ENCODE assay signal across 1 cellular context in the genomic region with DNA sequence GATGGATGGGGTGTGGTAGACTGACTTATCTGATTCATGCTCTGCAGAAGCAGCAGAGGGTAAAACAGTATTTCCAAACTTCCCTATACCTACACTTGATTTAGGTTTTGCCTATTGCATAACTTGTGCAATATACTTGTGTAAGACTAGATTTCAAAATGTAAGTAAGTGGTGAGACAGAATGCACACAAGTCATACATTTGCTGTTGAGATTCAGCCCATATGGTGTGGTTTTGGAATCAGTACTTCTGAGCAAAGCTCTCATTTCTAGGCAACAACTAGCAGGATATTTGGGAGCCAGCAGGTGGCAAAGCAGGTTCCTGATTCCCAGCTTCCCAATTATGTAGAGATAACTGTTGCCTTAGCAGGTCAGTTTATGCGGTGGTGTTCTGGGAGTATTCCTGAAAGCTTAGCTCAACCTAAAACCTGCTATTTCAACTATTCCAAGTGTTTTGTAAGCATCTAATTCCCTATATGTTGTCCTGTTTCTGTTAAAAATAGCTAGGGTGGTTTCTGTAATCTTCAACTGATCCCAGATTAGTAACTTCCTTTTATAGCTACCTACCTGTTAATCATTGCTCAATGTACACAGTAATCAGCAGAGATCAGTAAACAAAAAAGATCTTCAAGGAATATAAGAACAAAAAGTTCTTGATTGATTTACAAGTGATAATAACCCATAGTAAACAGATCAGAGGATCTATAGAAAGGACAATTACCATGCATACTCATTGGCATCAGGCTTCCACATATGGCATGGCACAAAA.
TF ChIP-seq lines count a peak whose summit lies in the region.

No MANE protein-coding gene starts in this region.

TF ChIP-seq in liver, 16 proteins besides CTCF, POLR2A, EP300 and RAD21 (continued from another document):
- TF ChIP-seq FOXA1 (IDR thresholded peaks at IDR 0.05), result no peak
- TF ChIP-seq, protein P1, sequence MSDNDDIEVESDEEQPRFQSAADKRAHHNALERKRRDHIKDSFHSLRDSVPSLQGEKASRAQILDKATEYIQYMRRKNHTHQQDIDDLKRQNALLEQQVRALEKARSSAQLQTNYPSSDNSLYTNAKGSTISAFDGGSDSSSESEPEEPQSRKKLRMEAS (IDR thresholded peaks at IDR 0.05), result no peak
- TF ChIP-seq, protein P2, sequence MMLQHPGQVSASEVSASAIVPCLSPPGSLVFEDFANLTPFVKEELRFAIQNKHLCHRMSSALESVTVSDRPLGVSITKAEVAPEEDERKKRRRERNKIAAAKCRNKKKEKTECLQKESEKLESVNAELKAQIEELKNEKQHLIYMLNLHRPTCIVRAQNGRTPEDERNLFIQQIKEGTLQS (IDR thresholded peaks at IDR 0.05), result no peak
- TF ChIP-seq RXRA (IDR thresholded peaks at IDR 0.05), result no peak
- TF ChIP-seq JUND (IDR thresholded peaks at IDR 0.05), result no peak
- no peak for TF ChIP-seq FOXA2 (IDR thresholded peaks at IDR 0.05)
- TF ChIP-seq, protein P3, sequence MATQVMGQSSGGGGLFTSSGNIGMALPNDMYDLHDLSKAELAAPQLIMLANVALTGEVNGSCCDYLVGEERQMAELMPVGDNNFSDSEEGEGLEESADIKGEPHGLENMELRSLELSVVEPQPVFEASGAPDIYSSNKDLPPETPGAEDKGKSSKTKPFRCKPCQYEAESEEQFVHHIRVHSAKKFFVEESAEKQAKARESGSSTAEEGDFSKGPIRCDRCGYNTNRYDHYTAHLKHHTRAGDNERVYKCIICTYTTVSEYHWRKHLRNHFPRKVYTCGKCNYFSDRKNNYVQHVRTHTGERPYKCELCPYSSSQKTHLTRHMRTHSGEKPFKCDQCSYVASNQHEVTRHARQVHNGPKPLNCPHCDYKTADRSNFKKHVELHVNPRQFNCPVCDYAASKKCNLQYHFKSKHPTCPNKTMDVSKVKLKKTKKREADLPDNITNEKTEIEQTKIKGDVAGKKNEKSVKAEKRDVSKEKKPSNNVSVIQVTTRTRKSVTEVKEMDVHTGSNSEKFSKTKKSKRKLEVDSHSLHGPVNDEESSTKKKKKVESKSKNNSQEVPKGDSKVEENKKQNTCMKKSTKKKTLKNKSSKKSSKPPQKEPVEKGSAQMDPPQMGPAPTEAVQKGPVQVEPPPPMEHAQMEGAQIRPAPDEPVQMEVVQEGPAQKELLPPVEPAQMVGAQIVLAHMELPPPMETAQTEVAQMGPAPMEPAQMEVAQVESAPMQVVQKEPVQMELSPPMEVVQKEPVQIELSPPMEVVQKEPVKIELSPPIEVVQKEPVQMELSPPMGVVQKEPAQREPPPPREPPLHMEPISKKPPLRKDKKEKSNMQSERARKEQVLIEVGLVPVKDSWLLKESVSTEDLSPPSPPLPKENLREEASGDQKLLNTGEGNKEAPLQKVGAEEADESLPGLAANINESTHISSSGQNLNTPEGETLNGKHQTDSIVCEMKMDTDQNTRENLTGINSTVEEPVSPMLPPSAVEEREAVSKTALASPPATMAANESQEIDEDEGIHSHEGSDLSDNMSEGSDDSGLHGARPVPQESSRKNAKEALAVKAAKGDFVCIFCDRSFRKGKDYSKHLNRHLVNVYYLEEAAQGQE (IDR thresholded peaks at IDR 0.05), result no peak
- TF ChIP-seq HNF4G (IDR thresholded peaks at IDR 0.05), result no peak
- TF ChIP-seq SP1 (IDR thresholded peaks at IDR 0.05), result no peak
- TF ChIP-seq NR2F2 (IDR thresholded peaks at IDR 0.05), result no peak
- no peak for TF ChIP-seq GABPA (IDR thresholded peaks at IDR 0.05 in 1 of 2, conservative IDR thresholded peaks at IDR 0.05 in 1 of 2)
- no peak for TF ChIP-seq TAF1 (conservative IDR thresholded peaks at IDR 0.05)
- no peak for TF ChIP-seq EGR1 (IDR thresholded peaks at IDR 0.05; ENCODE audit: low read depth in 2 of 2)
- TF ChIP-seq HNF4A (conservative IDR thresholded peaks at IDR 0.05), result no peak
- no peak for TF ChIP-seq YY1 (IDR thresholded peaks at IDR 0.05)
